Comparison of ENCODE assay signal across 34 cellular contexts in genomic region chr4:67933038-67933437, GRCh38. TPM values are rescaled to one million over a fixed set of nuclear protein-coding genes. Genes with fewer than 3 reads are reported as not detected.
"Had no signal": no experiment of that assay in that cellular context is flagged by ENCODE, and none has a peak within 500 bp of the region (broad histone marks: within the 10 kb centered on the region; RNA-seq: fewer than 3 reads in every experiment).

No MANE protein-coding gene starts in this region.

- H3K36me3 ChIP-seq: cardiac muscle cell, colonic mucosa, gastroesophageal sphincter, heart right ventricle had no signal

- ATAC-seq: activated naive CD4-positive, alpha-beta T cell treated with anti-CD3 and anti-CD28 coated beads, Interleukin-2, amount 50 U/mL, for 72 hours; activated T-cell treated with anti-CD3 and anti-CD28 coated beads, Interleukin-2, amount 50 U/mL, for 72 hours; body of pancreas; esophagus mucosa; gastroesophageal sphincter; heart right ventricle; WTC11 had no signal

- H3K4me3 ChIP-seq: body of pancreas, cardiac muscle cell, colonic mucosa, dorsolateral prefrontal cortex, gastroesophageal sphincter, heart right ventricle had no signal

- H3K27me3 ChIP-seq: body of pancreas, cardiac muscle cell, colonic mucosa, gastroesophageal sphincter, heart right ventricle had no signal

- H3K4me1 ChIP-seq: body of pancreas, colonic mucosa, gastroesophageal sphincter, heart right ventricle had no signal

- H3K4me1 Mint-ChIP-seq: activated CD4-positive, alpha-beta memory T cell treated with anti-CD3 and anti-CD28 coated beads, Interleukin-2, amount 10 ng/mL, durations not matched to agents 7 days and 5 days; activated CD4-positive, alpha-beta T cell treated with anti-CD3 and anti-CD28 coated beads, Interleukin-2, amount 10 ng/mL, durations not matched to agents 7 days and 5 days; activated naive CD4-positive, alpha-beta T cell treated with anti-CD3 and anti-CD28 coated beads, Interleukin-2, amount 10 ng/mL, durations not matched to agents 7 days and 5 days; activated naive CD8-positive, alpha-beta T cell treated with anti-CD3 and anti-CD28 coated beads, Interleukin-2, amount 10 ng/mL, durations not matched to agents 7 days and 5 days had no signal

- H3K9me3 Mint-ChIP-seq: activated CD4-positive, alpha-beta memory T cell treated with anti-CD3 and anti-CD28 coated beads, Interleukin-2, amount 10 ng/mL, durations not matched to agents 7 days and 5 days; activated CD4-positive, alpha-beta T cell treated with anti-CD3 and anti-CD28 coated beads, Interleukin-2, amount 10 ng/mL, durations not matched to agents 7 days and 5 days; activated naive CD4-positive, alpha-beta T cell treated with anti-CD3 and anti-CD28 coated beads, Interleukin-2, amount 10 ng/mL, durations not matched to agents 7 days and 5 days; activated naive CD4-positive, alpha-beta T cell treated with anti-CD3 and anti-CD28 coated beads, Interleukin-2, amount 50 U/mL, for 72 hours; activated naive CD8-positive, alpha-beta T cell treated with anti-CD3 and anti-CD28 coated beads, Interleukin-2, amount 10 ng/mL, durations not matched to agents 7 days and 5 days; activated T-cell treated with anti-CD3 and anti-CD28 coated beads, Interleukin-2, amount 50 U/mL, for 24 hours had no signal

- H3K27ac ChIP-seq: body of pancreas, cardiac muscle cell, colonic mucosa, dorsolateral prefrontal cortex, gastroesophageal sphincter, heart right ventricle, VCaP had no signal

- H3K4me3 Mint-ChIP-seq: activated CD4-positive, alpha-beta memory T cell treated with anti-CD3 and anti-CD28 coated beads, Interleukin-2, amount 10 ng/mL, durations not matched to agents 7 days and 5 days; activated CD4-positive, alpha-beta T cell treated with anti-CD3 and anti-CD28 coated beads, Interleukin-2, amount 10 ng/mL, durations not matched to agents 7 days and 5 days; activated naive CD4-positive, alpha-beta T cell treated with anti-CD3 and anti-CD28 coated beads, Interleukin-2, amount 10 ng/mL, durations not matched to agents 7 days and 5 days; activated naive CD8-positive, alpha-beta T cell treated with anti-CD3 and anti-CD28 coated beads, Interleukin-2, amount 10 ng/mL, durations not matched to agents 7 days and 5 days; activated T-cell treated with anti-CD3 and anti-CD28 coated beads, Interleukin-2, amount 50 U/mL, for 24 hours; activated T-cell treated with anti-CD3 and anti-CD28 coated beads, Interleukin-2, amount 50 U/mL, for 72 hours; endodermal cell; WTC11 had no signal

- H3K9me3 ChIP-seq: body of pancreas, colonic mucosa, gastroesophageal sphincter had no signal

- H3K27ac Mint-ChIP-seq: activated CD4-positive, alpha-beta memory T cell treated with anti-CD3 and anti-CD28 coated beads, Interleukin-2, amount 10 ng/mL, durations not matched to agents 7 days and 5 days; activated CD4-positive, alpha-beta T cell treated with anti-CD3 and anti-CD28 coated beads, Interleukin-2, amount 10 ng/mL, durations not matched to agents 7 days and 5 days; activated naive CD4-positive, alpha-beta T cell treated with anti-CD3 and anti-CD28 coated beads, Interleukin-2, amount 10 ng/mL, durations not matched to agents 7 days and 5 days; activated naive CD4-positive, alpha-beta T cell treated with anti-CD3 and anti-CD28 coated beads, Interleukin-2, amount 50 U/mL, for 72 hours; activated naive CD8-positive, alpha-beta T cell treated with anti-CD3 and anti-CD28 coated beads, Interleukin-2, amount 10 ng/mL, durations not matched to agents 7 days and 5 days; activated T-cell treated with anti-CD3 and anti-CD28 coated beads, Interleukin-2, amount 50 U/mL, for 24 hours; activated T-cell treated with anti-CD3 and anti-CD28 coated beads, Interleukin-2, amount 50 U/mL, for 72 hours; endodermal cell; WTC11 had no signal

- H3K27me3 Mint-ChIP-seq: activated naive CD4-positive, alpha-beta T cell treated with anti-CD3 and anti-CD28 coated beads, Interleukin-2, amount 10 ng/mL, durations not matched to agents 7 days and 5 days had no signal

- H3K36me3 Mint-ChIP-seq: activated naive CD4-positive, alpha-beta T cell treated with anti-CD3 and anti-CD28 coated beads, Interleukin-2, amount 10 ng/mL, durations not matched to agents 7 days and 5 days; activated naive CD4-positive, alpha-beta T cell treated with anti-CD3 and anti-CD28 coated beads, Interleukin-2, amount 50 U/mL, for 72 hours; activated naive CD8-positive, alpha-beta T cell treated with anti-CD3 and anti-CD28 coated beads, Interleukin-2, amount 10 ng/mL, durations not matched to agents 7 days and 5 days; WTC11 had no signal

- DNase-seq: activated CD4-positive, alpha-beta memory T cell treated with anti-CD3 and anti-CD28 coated beads, Interleukin-2, amount 10 ng/mL, durations not matched to agents 7 days and 5 days; activated CD4-positive, alpha-beta T cell treated with anti-CD3 and anti-CD28 coated beads for 1 hour; activated CD4-positive, alpha-beta T cell treated with anti-CD3 and anti-CD28 coated beads for 4 hours; activated CD4-positive, alpha-beta T cell treated with anti-CD3 and anti-CD28 coated beads, Interleukin-2, amount 10 ng/mL, durations not matched to agents 7 days and 5 days; activated CD4-positive, alpha-beta T cell treated with anti-CD3 and anti-CD28 coated beads, Interleukin-2, amount 50 U/mL, for 4 hours; activated CD8-positive, alpha-beta memory T cell treated with anti-CD3 and anti-CD28 coated beads, Interleukin-2, amount 50 U/mL, for 48 hours; activated gamma-delta T cell; activated naive CD4-positive, alpha-beta T cell; activated naive CD4-positive, alpha-beta T cell treated with anti-CD3 and anti-CD28 coated beads, Interleukin-2, amount 10 ng/mL, durations not matched to agents 7 days and 5 days; activated naive CD8-positive, alpha-beta T cell treated with anti-CD3 and anti-CD28 coated beads, Interleukin-2, amount 10 ng/mL, durations not matched to agents 7 days and 5 days; activated T-cell treated with anti-CD3 and anti-CD28 coated beads for 4 hours; activated T-cell treated with anti-CD3 and anti-CD28 coated beads, Interleukin-2, amount 50 U/mL, for 24 hours; activated T-cell treated with anti-CD3 and anti-CD28 coated beads, Interleukin-2, amount 50 U/mL, for 72 hours; amniotic stem cell; anterior cingulate cortex; body of pancreas; central memory CD4-positive, alpha-beta T cell; cerebellar nuclear complex; colonic mucosa; dorsolateral prefrontal cortex; effector memory CD4-positive, alpha-beta T cell; endodermal cell; foreskin melanocyte; heart right ventricle; T-helper 2 cell had no signal

RNA-seq across cellular contexts. Expression of gene TMPRSS11A, which starts 30.3 kb away (rescaled TPM):
- total RNA-seq: activated CD4-positive, alpha-beta memory T cell treated with anti-CD3 and anti-CD28 coated beads, Interleukin-2, amount 10 ng/mL, durations not matched to agents 7 days and 5 days; activated CD4-positive, alpha-beta T cell treated with anti-CD3 and anti-CD28 coated beads, Interleukin-2, amount 10 ng/mL, durations not matched to agents 7 days and 5 days; activated naive CD4-positive, alpha-beta T cell treated with anti-CD3 and anti-CD28 coated beads, Interleukin-2, amount 50 U/mL, for 72 hours; activated naive CD8-positive, alpha-beta T cell treated with anti-CD3 and anti-CD28 coated beads, Interleukin-2, amount 10 ng/mL, durations not matched to agents 7 days and 5 days; activated T-cell treated with anti-CD3 and anti-CD28 coated beads, Interleukin-2, amount 50 U/mL, for 72 hours; body of pancreas; cardiac muscle cell; colonic mucosa; dorsolateral prefrontal cortex; endodermal cell; epithelial cell of proximal tubule; glomerular endothelial cell; heart right ventricle; T-helper 1 cell treated with Interleukin-12 subunit alpha and Interleukin-12 subunit beta and Interleukin-4 antibody, amounts not matched to agents 30 ng/mL and 1 ng/mL, for 36 hours; WTC11 had no signal
- polyA plus RNA-seq: cardiac muscle cell had no signal

RNA-seq across cellular contexts. Expression of gene TMPRSS11D, which starts 49.2 kb away (rescaled TPM):
- total RNA-seq: activated CD4-positive, alpha-beta memory T cell treated with anti-CD3 and anti-CD28 coated beads, Interleukin-2, amount 10 ng/mL, durations not matched to agents 7 days and 5 days; activated CD4-positive, alpha-beta T cell treated with anti-CD3 and anti-CD28 coated beads, Interleukin-2, amount 10 ng/mL, durations not matched to agents 7 days and 5 days; activated naive CD4-positive, alpha-beta T cell treated with anti-CD3 and anti-CD28 coated beads, Interleukin-2, amount 50 U/mL, for 72 hours; activated naive CD8-positive, alpha-beta T cell treated with anti-CD3 and anti-CD28 coated beads, Interleukin-2, amount 10 ng/mL, durations not matched to agents 7 days and 5 days; activated T-cell treated with anti-CD3 and anti-CD28 coated beads, Interleukin-2, amount 50 U/mL, for 72 hours; body of pancreas; cardiac muscle cell; colonic mucosa; dorsolateral prefrontal cortex; endodermal cell; epithelial cell of proximal tubule; glomerular endothelial cell; heart right ventricle; T-helper 1 cell treated with Interleukin-12 subunit alpha and Interleukin-12 subunit beta and Interleukin-4 antibody, amounts not matched to agents 30 ng/mL and 1 ng/mL, for 36 hours; WTC11 had no signal
